In the genomic region with DNA sequence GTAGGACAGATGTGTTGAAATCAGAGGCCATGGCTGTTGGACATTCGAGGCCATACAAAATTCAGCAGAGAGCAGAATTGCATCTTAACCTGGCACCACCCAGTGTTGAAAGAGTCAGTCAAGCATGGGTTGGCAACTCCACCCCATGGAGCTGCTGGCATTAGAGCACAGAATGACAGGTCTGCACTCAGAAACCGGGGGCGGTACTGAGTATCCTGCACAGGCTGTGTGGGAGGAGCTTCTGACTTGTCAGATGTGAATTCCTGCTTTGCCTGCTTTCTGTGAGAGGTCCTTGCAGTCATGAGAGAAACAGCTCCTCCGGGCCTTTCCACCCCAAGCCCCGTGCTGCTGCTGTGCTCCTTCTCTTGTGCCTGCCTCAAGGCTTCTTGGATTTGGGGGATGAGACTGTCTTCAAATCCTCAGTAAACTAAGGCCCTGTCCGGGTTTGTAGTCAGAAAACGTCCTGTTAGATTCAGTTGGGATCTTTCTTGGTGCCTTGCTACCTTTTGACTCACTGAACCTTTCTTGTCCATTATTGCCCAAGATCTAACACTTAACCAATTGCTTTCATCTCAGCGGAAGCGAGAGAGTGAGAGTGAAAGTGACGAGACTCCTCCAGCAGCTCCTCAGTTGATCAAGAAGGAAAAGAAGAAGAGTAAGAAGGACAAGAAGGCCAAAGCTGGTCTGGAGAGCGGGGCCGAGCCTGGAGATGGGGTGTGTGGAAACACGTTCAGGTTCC, we compare ENCODE assay signal across 10 cellular contexts. TPM values are rescaled to one million over a fixed set of nuclear protein-coding genes. Genes with fewer than 3 reads are reported as not detected.
DNase-seq lines count a peak whose midpoint lies in the region; ATAC-seq, FAIRE-seq and TF ChIP-seq lines count a peak whose summit lies in the region.
"Had no signal": no experiment of that assay in that cellular context is flagged by ENCODE, and none has a peak within 500 bp of the region (broad histone marks: within the 10 kb centered on the region; RNA-seq: fewer than 3 reads in every experiment).

No MANE protein-coding gene starts in this region.

- H3K4me1 ChIP-seq in A549, result no peaks in the 10 kb centered on the region

- TF ChIP-seq RAD21 in A549 (conservative IDR thresholded peaks at IDR 0.05 in 1 of 2, IDR thresholded peaks at IDR 0.05 in 1 of 2), result no peak

- H3K4me2 ChIP-seq in A549, result no peak overlapping the region

- no peaks in the 10 kb centered on the region for H3K27me3 Mint-ChIP-seq in activated T-helper 1 cell treated with anti-CD3 and anti-CD28 coated beads, Interleukin-12 subunit alpha, Interleukin-12 subunit beta, Interleukin-2, Interleukin-4 antibody, amounts not matched to agents 30 ng/mL and 10 ng/mL and 1 ng/mL, durations not matched to agents 14 hours and 24 hours and 36 hours (ENCODE audit: insufficient read depth)

- CTCF ChIA-PET in A549 (lab: Yijun Ruan, JAX), result interaction anchor here (0.9 to 2.4 kb wide), 2 partner anchors 12 to 27 kb away, joined by 3 to 6 read pairs; no protein-coding TSS in a partner anchor

- intact Hi-C loops in activated T-helper 1 cell treated with anti-CD3 and anti-CD28 coated beads, Interleukin-12 subunit alpha, Interleukin-12 subunit beta, Interleukin-2, Interleukin-4 antibody, amounts not matched to agents 30 ng/mL and 10 ng/mL and 1 ng/mL, durations not matched to agents 14 hours and 24 hours and 36 hours (cut with micrococcal nuclease), result loop anchor here (1.0 to 2.0 kb wide), 3 partner anchors 13 to 65 kb away; a partner anchor contains a TSS

- H3K4me3 Mint-ChIP-seq in activated T-helper 1 cell treated with anti-CD3 and anti-CD28 coated beads, Interleukin-12 subunit alpha, Interleukin-12 subunit beta, Interleukin-2, Interleukin-4 antibody, amounts not matched to agents 30 ng/mL and 10 ng/mL and 1 ng/mL, durations not matched to agents 14 hours and 24 hours and 36 hours, result peak overlapping the region; percentile 24

- DNase-seq in A549 (ENCODE audit: low read depth in 1 of 2, low spot score in 1 of 2), result no peak
- DNase-seq in HT-29 (ENCODE audit: low spot score), result peak; percentile 31
- no peak for DNase-seq in activated T-helper 1 cell treated with anti-CD3 and anti-CD28 coated beads, Interleukin-12 subunit alpha, Interleukin-12 subunit beta, Interleukin-2, Interleukin-4 antibody, amounts not matched to agents 30 ng/mL and 10 ng/mL and 1 ng/mL, durations not matched to agents 14 hours and 24 hours and 36 hours (ENCODE audit: low spot score)
- DNase-seq in iris pigment epithelial cell (ENCODE audit: low read depth), result peak; percentile 33
- no peak for DNase-seq in globus pallidus (ENCODE audit: low spot score)
- no peak for DNase-seq in NK-92 (lab: John Stamatoyannopoulos, UW; ENCODE audit: unreplicated experiment)

- POLR2A ChIA-PET in A549 (lab: Yijun Ruan, JAX), result interaction anchor here (0.7 to 1.0 kb wide), 2 partner anchors 14 to 22 kb away, joined by 3 to 6 read pairs; no protein-coding TSS in a partner anchor

- peaks cover 23% of the 10 kb centered on the region for H3K4me1 Mint-ChIP-seq in activated T-helper 1 cell treated with anti-CD3 and anti-CD28 coated beads, Interleukin-12 subunit alpha, Interleukin-12 subunit beta, Interleukin-2, Interleukin-4 antibody, amounts not matched to agents 30 ng/mL and 10 ng/mL and 1 ng/mL, durations not matched to agents 14 hours and 24 hours and 36 hours (ENCODE audit: low read depth)

- TF ChIP-seq POLR2A in A549 (IDR thresholded peaks at IDR 0.05; ENCODE audit: low read length), result no peak

- H3K9me3 Mint-ChIP-seq in activated T-helper 1 cell treated with anti-CD3 and anti-CD28 coated beads, Interleukin-12 subunit alpha, Interleukin-12 subunit beta, Interleukin-2, Interleukin-4 antibody, amounts not matched to agents 30 ng/mL and 10 ng/mL and 1 ng/mL, durations not matched to agents 14 hours and 24 hours and 36 hours, result no peaks in the 10 kb centered on the region

- 91% methylated on average over 13 of the region's 13 CpGs for WGBS in A549 (ENCODE audit: missing lambda C conversion rate)

- peak overlapping the region; percentile 57 for H3K27ac Mint-ChIP-seq in activated T-helper 1 cell treated with anti-CD3 and anti-CD28 coated beads, Interleukin-12 subunit alpha, Interleukin-12 subunit beta, Interleukin-2, Interleukin-4 antibody, amounts not matched to agents 30 ng/mL and 10 ng/mL and 1 ng/mL, durations not matched to agents 14 hours and 24 hours and 36 hours

- ATAC-seq in A549, result peak; percentile 47 to 58; a peak in 4 of 6 replicates
- ATAC-seq in GM18873 (IDR thresholded peaks at IDR 0.05; ENCODE audit: low FRiP score, unreplicated experiment), result no peak
- no peak for ATAC-seq in HG02840 (IDR thresholded peaks at IDR 0.05; ENCODE audit: low FRiP score, unreplicated experiment)

- TF ChIP-seq CTCF in A549 (IDR thresholded peaks at IDR 0.05), result no peak

- FAIRE-seq in A549 (lab: Jason Lieb, UNC), result no peak

- no peak overlapping the region for H3K27ac ChIP-seq in A549

- H3K36me3 Mint-ChIP-seq in activated T-helper 1 cell treated with anti-CD3 and anti-CD28 coated beads, Interleukin-12 subunit alpha, Interleukin-12 subunit beta, Interleukin-2, Interleukin-4 antibody, amounts not matched to agents 30 ng/mL and 10 ng/mL and 1 ng/mL, durations not matched to agents 14 hours and 24 hours and 36 hours (ENCODE audit: low read depth), result peaks cover 36% of the 10 kb centered on the region

- no peaks in the 10 kb centered on the region for H3K9me3 ChIP-seq in A549

- no peak overlapping the region for H3K4me3 ChIP-seq in A549

- TF ChIP-seq EP300 in A549 (IDR thresholded peaks at IDR 0.05), result no peak

TF ChIP-seq in A549, 52 proteins besides CTCF, POLR2A, EP300 and RAD21 (continues in another document):
- TF ChIP-seq HOXA7 (CRISPR knock-in tag; IDR thresholded peaks at IDR 0.05), result no peak
- no peak for TF ChIP-seq MYC (IDR thresholded peaks at IDR 0.05; ENCODE audit: borderline replicate concordance, low read length)
- no peak for TF ChIP-seq ZSCAN20 (CRISPR knock-in tag; IDR thresholded peaks at IDR 0.05)
- TF ChIP-seq CHD4 (IDR thresholded peaks at IDR 0.05; ENCODE audit: borderline replicate concordance), result no peak
- TF ChIP-seq, protein P1, sequence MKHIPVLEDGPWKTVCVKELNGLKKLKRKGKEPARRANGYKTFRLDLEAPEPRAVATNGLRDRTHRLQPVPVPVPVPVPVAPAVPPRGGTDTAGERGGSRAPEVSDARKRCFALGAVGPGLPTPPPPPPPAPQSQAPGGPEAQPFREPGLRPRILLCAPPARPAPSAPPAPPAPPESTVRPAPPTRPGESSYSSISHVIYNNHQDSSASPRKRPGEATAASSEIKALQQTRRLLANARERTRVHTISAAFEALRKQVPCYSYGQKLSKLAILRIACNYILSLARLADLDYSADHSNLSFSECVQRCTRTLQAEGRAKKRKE (CRISPR knock-in tag; IDR thresholded peaks at IDR 0.05; ENCODE audit: low read depth), result no peak
- no peak for TF ChIP-seq NR3C1 (IDR thresholded peaks at IDR 0.05)
- no peak for TF ChIP-seq RFX5 (IDR thresholded peaks at IDR 0.05)
- TF ChIP-seq TFCP2L1 (CRISPR knock-in tag; IDR thresholded peaks at IDR 0.05), result no peak
- TF ChIP-seq HOXB13 (CRISPR knock-in tag; IDR thresholded peaks at IDR 0.05; ENCODE audit: low read depth), result no peak
- TF ChIP-seq POLR2AphosphoS2 (conservative IDR thresholded peaks at IDR 0.05; ENCODE audit: low read length), result no peak
- TF ChIP-seq EHMT2 (IDR thresholded peaks at IDR 0.05; ENCODE audit: low read depth), result no peak
- no peak for TF ChIP-seq JUN (IDR thresholded peaks at IDR 0.05)
- TF ChIP-seq SMC3 (IDR thresholded peaks at IDR 0.05), result no peak

RNA-seq across cellular contexts. Expression of a gene that starts 13.1 kb away (rescaled TPM):
- polyA plus RNA-seq in A549 (2011; rRNA removed), result 137 and 209 TPM in 2 replicates
- polyA plus RNA-seq in A549 (2012; cell fraction: cytosol; rRNA removed), result 88.4 and 101 TPM in 2 replicates
- 65.4 and 111 TPM in 2 replicates for polyA plus RNA-seq in A549 (2012; cell fraction: nucleus; rRNA removed)
- polyA plus RNA-seq in A549 (2017; fragmentation: RNase III; extraction: RNeasy Plus Mini Kit Qiagen cat#74134 plus additional on column Dnase treatment), result 165 to 190 TPM (median 166 TPM) in 3 replicates
- polyA minus RNA-seq in A549 (2011; rRNA and poly(A)+ RNA removed), result 113 and 122 TPM in 2 replicates
- 101 and 103 TPM in 2 replicates for total RNA-seq in HT-29 (2014; rRNA removed; shearing (Covaris generic))
- total RNA-seq in activated T-helper 1 cell treated with anti-CD3 and anti-CD28 coated beads, Interleukin-12 subunit alpha, Interleukin-12 subunit beta, Interleukin-2, Interleukin-4 antibody, amounts not matched to agents 30 ng/mL and 10 ng/mL and 1 ng/mL, durations not matched to agents 14 hours and 24 hours and 36 hours, result 186 and 188 TPM in 2 replicates

RNA-seq across cellular contexts. Expression of a gene that starts 24.9 kb away (rescaled TPM):
- polyA plus RNA-seq in A549 (2011; rRNA removed) (0.39 and 0.56 TPM in 2 replicates), A549 (2017; fragmentation: RNase III; extraction: RNeasy Plus Mini Kit Qiagen cat#74134 plus additional on column Dnase treatment) (0.13 to 0.21 TPM (median 0.15 TPM) in 3 replicates)
- 0.12 and 0.19 TPM in 2 replicates for polyA plus RNA-seq in A549 (2012; cell fraction: cytosol; rRNA removed)
- polyA plus RNA-seq in A549 (2012; cell fraction: nucleus; rRNA removed), result 0.56 and 0.72 TPM in 2 replicates
- 0.58 and 0.99 TPM in 2 replicates for polyA minus RNA-seq in A549 (2011; rRNA and poly(A)+ RNA removed)
- 0.08 TPM in 1 of 2 replicates, not detected in the other for total RNA-seq in HT-29 (2014; rRNA removed; shearing (Covaris generic))
- total RNA-seq in activated T-helper 1 cell treated with anti-CD3 and anti-CD28 coated beads, Interleukin-12 subunit alpha, Interleukin-12 subunit beta, Interleukin-2, Interleukin-4 antibody, amounts not matched to agents 30 ng/mL and 10 ng/mL and 1 ng/mL, durations not matched to agents 14 hours and 24 hours and 36 hours, result 5.1 TPM in 2 replicates

RNA-seq across cellular contexts. Expression of a gene that starts 29.5 kb away (rescaled TPM):
- polyA plus RNA-seq in A549 (2011; rRNA removed) (10.7 and 11.2 TPM in 2 replicates), A549 (2017; fragmentation: RNase III; extraction: RNeasy Plus Mini Kit Qiagen cat#74134 plus additional on column Dnase treatment) (13.8 to 15.1 TPM (median 14.3 TPM) in 3 replicates)
- 9.6 and 10.7 TPM in 2 replicates for polyA plus RNA-seq in A549 (2012; cell fraction: cytosol; rRNA removed)
- polyA plus RNA-seq in A549 (2012; cell fraction: nucleus; rRNA removed), result 14.9 and 15.8 TPM in 2 replicates
- 8.6 and 11.1 TPM in 2 replicates for polyA minus RNA-seq in A549 (2011; rRNA and poly(A)+ RNA removed)
- not detected in 2 replicates for total RNA-seq in HT-29 (2014; rRNA removed; shearing (Covaris generic))
- 27.8 and 28.7 TPM in 2 replicates for total RNA-seq in activated T-helper 1 cell treated with anti-CD3 and anti-CD28 coated beads, Interleukin-12 subunit alpha, Interleukin-12 subunit beta, Interleukin-2, Interleukin-4 antibody, amounts not matched to agents 30 ng/mL and 10 ng/mL and 1 ng/mL, durations not matched to agents 14 hours and 24 hours and 36 hours

RNA-seq across cellular contexts. Expression of a gene that starts 58.7 kb away (rescaled TPM):
- polyA plus RNA-seq in A549 (2011; rRNA removed), result not detected in 2 replicates
- not detected in 2 replicates for polyA plus RNA-seq in A549 (2012; cell fraction: cytosol; rRNA removed)
- polyA plus RNA-seq in A549 (2012; cell fraction: nucleus; rRNA removed), result not detected in 2 replicates
- polyA plus RNA-seq in A549 (2017; fragmentation: RNase III; extraction: RNeasy Plus Mini Kit Qiagen cat#74134 plus additional on column Dnase treatment), result not detected in 3 replicates
- not detected in 2 replicates for polyA minus RNA-seq in A549 (2011; rRNA and poly(A)+ RNA removed)
- total RNA-seq in HT-29 (2014; rRNA removed; shearing (Covaris generic)), result not detected in 2 replicates
- not detected in 2 replicates for total RNA-seq in activated T-helper 1 cell treated with anti-CD3 and anti-CD28 coated beads, Interleukin-12 subunit alpha, Interleukin-12 subunit beta, Interleukin-2, Interleukin-4 antibody, amounts not matched to agents 30 ng/mL and 10 ng/mL and 1 ng/mL, durations not matched to agents 14 hours and 24 hours and 36 hours
- total RNA-seq: Daoy, kidney epithelial cell had no signal

Comparison
In these comparisons a context has a peak if more than half of its experiments do, and no peak if none do; other contexts are left out.
1. ATAC-seq: peak in A549 (2 of 2); none in GM18873 (single experiment) and HG02840 (single experiment).
2. DNase-seq: peak in HT-29 (single experiment) and iris pigment epithelial cell (single experiment); none in A549 (0 of 2), activated T-helper 1 cell treated with anti-CD3 and anti-CD28 coated beads, Interleukin-12 subunit alpha, Interleukin-12 subunit beta, Interleukin-2, Interleukin-4 antibody, amounts not matched to agents 30 ng/mL and 10 ng/mL and 1 ng/mL, durations not matched to agents 14 hours and 24 hours and 36 hours (single experiment), globus pallidus (single experiment) and NK-92 (single experiment).
3. RNA of a gene that starts 29.5 kb away (total RNA-seq): 27.8 to 28.7 TPM in activated T-helper 1 cell treated with anti-CD3 and anti-CD28 coated beads, Interleukin-12 subunit alpha, Interleukin-12 subunit beta, Interleukin-2, Interleukin-4 antibody, amounts not matched to agents 30 ng/mL and 10 ng/mL and 1 ng/mL, durations not matched to agents 14 hours and 24 hours and 36 hours; not detected in HT-29; every median in the first group is over 10 times any median in the second.